ENCODE assay signal across 29 cellular contexts in genomic region chr4:52010976-52011375, GRCh38. TPM values are rescaled to one million over a fixed set of nuclear protein-coding genes. Genes with fewer than 3 reads are reported as not detected.
"Had no signal": no experiment of that assay in that cellular context is flagged by ENCODE, and none has a peak within 500 bp of the region (broad histone marks: within the 10 kb centered on the region; RNA-seq: fewer than 3 reads in every experiment).

No MANE protein-coding gene starts in this region.

- H3K27ac ChIP-seq: body of pancreas, dorsolateral prefrontal cortex, foreskin keratinocyte, gastrocnemius medialis, heart left ventricle, WERI-Rb-1 had no signal

- DNase-seq: activated B cell treated with CpG ODN at 0.5 μM for 24 hours; activated CD4-positive, alpha-beta T cell treated with anti-CD3 and anti-CD28 coated beads for 48 hours; activated CD4-positive, alpha-beta T cell treated with anti-CD3 and anti-CD28 coated beads, Interleukin-2, amount 50 U/mL, for 1 hour; activated CD4-positive, alpha-beta T cell treated with anti-CD3 and anti-CD28 coated beads, Interleukin-2, amount 50 U/mL, for 48 hours; activated CD8-positive, alpha-beta memory T cell treated with anti-CD3 and anti-CD28 coated beads for 24 hours; activated CD8-positive, alpha-beta T cell treated with anti-CD3 and anti-CD28 coated beads for 36 hours; activated gamma-delta T cell; activated naive CD4-positive, alpha-beta T cell; activated naive CD4-positive, alpha-beta T cell treated with anti-CD3 and anti-CD28 coated beads, Interleukin-2, amount 10 ng/mL, durations not matched to agents 7 days and 5 days; activated naive CD8-positive, alpha-beta T cell treated with anti-CD3 and anti-CD28 coated beads, Interleukin-2, amount 10 ng/mL, durations not matched to agents 7 days and 5 days; activated T-cell treated with anti-CD3 and anti-CD28 coated beads, Interleukin-2, amount 50 U/mL, for 1 hour; activated T-cell treated with anti-CD3 and anti-CD28 coated beads, Interleukin-2, amount 50 U/mL, for 72 hours; body of pancreas; caudate nucleus; dorsolateral prefrontal cortex; effector memory CD4-positive, alpha-beta T cell; endodermal cell; foreskin keratinocyte; gastrocnemius medialis; glutamatergic neuron; heart left ventricle; T-helper 1 cell; T-helper 17 cell; T1000; WERI-Rb-1 had no signal

- ATAC-seq: activated CD4-positive, CD25-positive, alpha-beta regulatory T cell treated with anti-CD3 and anti-CD28 coated beads, Interleukin-2, amount 50 U/mL, for 24 hours; activated CD8-positive, alpha-beta T cell treated with anti-CD3 and anti-CD28 coated beads for 36 hours; activated naive CD4-positive, alpha-beta T cell treated with anti-CD3 and anti-CD28 coated beads, Interleukin-2, amount 50 U/mL, for 72 hours; activated T-cell treated with anti-CD3 and anti-CD28 coated beads, Interleukin-2, amount 50 U/mL, for 72 hours; body of pancreas; esophagus mucosa; foreskin keratinocyte; gastrocnemius medialis; heart left ventricle; T-helper 17 cell had no signal

- H3K27me3 ChIP-seq: body of pancreas, dorsolateral prefrontal cortex, foreskin keratinocyte, gastrocnemius medialis, heart left ventricle had no signal

- H3K4me3 ChIP-seq: body of pancreas, dorsolateral prefrontal cortex, gastrocnemius medialis, heart left ventricle had no signal

- H3K9me3 ChIP-seq: body of pancreas, gastrocnemius medialis had no signal

- H3K4me1 ChIP-seq: body of pancreas, foreskin keratinocyte, gastrocnemius medialis had no signal

- H3K36me3 ChIP-seq: WERI-Rb-1 had no signal

RNA-seq across cellular contexts. Expression of gene LRRC66, which starts 9.2 kb away (rescaled TPM):
- total RNA-seq: epithelial cell of proximal tubule had no signal
